Comparison of ENCODE assay signal across 1 cellular context in genomic region chr10:110225756-110226554, GRCh38.
TF ChIP-seq lines count a peak whose summit lies in the region.

No MANE protein-coding gene starts in this region.

TF ChIP-seq in H1, 55 proteins besides CTCF, POLR2A, EP300 and RAD21 (continued from another document):
- TF ChIP-seq ATF3 (IDR thresholded peaks at IDR 0.05; ENCODE audit: insufficient read depth, low read depth, low read length) (peak; percentile 84), RFX5 (IDR thresholded peaks at IDR 0.05; ENCODE audit: borderline replicate concordance, low read depth, low read length) (peak; percentile 51; the same call in 1 of the 2 replicates), ASH2L (IDR thresholded peaks at IDR 0.05; ENCODE audit: low read length) (peak; percentile 52), NANOG (IDR thresholded peaks at IDR 0.05; ENCODE audit: insufficient read depth, low read depth, low read length, poor library complexity, severe bottlenecking) (peak; percentile 20), RBBP5 (IDR thresholded peaks at IDR 0.05; ENCODE audit: borderline replicate concordance, low read depth, low read length) (peak; percentile 76; the same call in 1 of the 2 replicates), CHD2 (IDR thresholded peaks at IDR 0.05; ENCODE audit: low read length) (peak; percentile 67; the same call in 1 of the 2 replicates), TEAD4 (IDR thresholded peaks at IDR 0.05; ENCODE audit: low read depth, low read length) (0 out of 2 replicates have a peak, but pooled peaks have one; percentile 37), EGR1 (IDR thresholded peaks at IDR 0.05; ENCODE audit: borderline replicate concordance, low read depth, low read length) (no peak), NRF1 (IDR thresholded peaks at IDR 0.05; ENCODE audit: low read depth, low read length) (peak; percentile 28; the same call in 1 of the 2 replicates), SRF (IDR thresholded peaks at IDR 0.05; ENCODE audit: low read depth, low read length) (peak; percentile 57; the same call in 1 of the 2 replicates), TCF12 (IDR thresholded peaks at IDR 0.05; ENCODE audit: low read depth, low read length) (no peak), SP1 (IDR thresholded peaks at IDR 0.05; ENCODE audit: low read depth, low read length) (peak; percentile 85), TBP (IDR thresholded peaks at IDR 0.05; ENCODE audit: low read depth, low read length) (0 out of 2 replicates have a peak, but pooled peaks have one; percentile 20), SP4 (IDR thresholded peaks at IDR 0.05; ENCODE audit: low read length) (no peak), TAF7 (optimal IDR thresholded peaks at IDR 0.05; ENCODE audit: borderline replicate concordance, low read depth, low read length) (no peak), BACH1 (IDR thresholded peaks at IDR 0.05; ENCODE audit: low read length) (peak; percentile 39), PHF8 (conservative IDR thresholded peaks at IDR 0.05; ENCODE audit: low read depth, low read length) (peak; percentile 62; the same call in 1 of the 2 replicates), POLR2AphosphoS5 (IDR thresholded peaks at IDR 0.05; ENCODE audit: low read depth, low read length) (peak; percentile 18; the same call in 1 of the 2 replicates), KDM4A (IDR thresholded peaks at IDR 0.05; ENCODE audit: low read depth, low read length, severe bottlenecking) (peak; percentile 40), RXRA (IDR thresholded peaks at IDR 0.05; ENCODE audit: insufficient read depth, low read depth, low read length) (no peak), HDAC6 (IDR thresholded peaks at IDR 0.05; ENCODE audit: low read depth, low read length) (no peak), JUND (IDR thresholded peaks at IDR 0.05; ENCODE audit: low read length) (no peak), SIX5 (IDR thresholded peaks at IDR 0.05; ENCODE audit: low read depth, low read length) (peak; percentile 94), CHD1 (IDR thresholded peaks at IDR 0.05; ENCODE audit: low read depth, low read length) (no peak), SIN3A (conservative IDR thresholded peaks at IDR 0.05 in 1 of 2, IDR thresholded peaks at IDR 0.05 in 1 of 2; ENCODE audit: low read depth in 1 of 2, low read length in 2 of 2) (peak in 1 of 2 experiments; percentile 79; a peak in 2 of 4 replicates), SAP30 (IDR thresholded peaks at IDR 0.05; ENCODE audit: insufficient read depth, insufficient replicate concordance, low read length) (no peak)
